ENCODE assay signal across 9 cellular contexts in genomic region chr11:128905345-128906184, GRCh38. TPM values are rescaled to one million over a fixed set of nuclear protein-coding genes. Genes with fewer than 3 reads are reported as not detected.
A peak's percentile ranks its signal among the peaks of the same experiment; 100 is the strongest.
DNase-seq lines count a peak whose midpoint lies in the region; ATAC-seq, FAIRE-seq and TF ChIP-seq lines count a peak whose summit lies in the region.
"Had no signal": no experiment of that assay in that cellular context is flagged by ENCODE, and none has a peak within 500 bp of the region (broad histone marks: within the 10 kb centered on the region; RNA-seq: fewer than 3 reads in every experiment).

No MANE protein-coding gene starts in this region.

- H3K9ac ChIP-seq in BLaER1 (no peak overlapping the region), astrocyte (ENCODE audit: low read length) (peak overlapping the region; percentile 52), iPS-15b (ENCODE audit: low read depth, low read length) (no peak overlapping the region), smooth muscle cell (ENCODE audit: low read depth) (no peak overlapping the region)

- peaks cover 2% of the 10 kb centered on the region for H3K36me3 Mint-ChIP-seq in astrocyte (ENCODE audit: low read depth, unreplicated experiment)

- H3K27me3 ChIP-seq in BLaER1 (no peaks in the 10 kb centered on the region), astrocyte (ENCODE audit: insufficient read depth, low read length) (no peaks in the 10 kb centered on the region), iPS-15b (ENCODE audit: control insufficient read depth, insufficient read depth, low read length) (peaks cover 73% of the 10 kb centered on the region), smooth muscle cell (ENCODE audit: low read depth) (peaks cover 27% of the 10 kb centered on the region)

- H3K4me3 Mint-ChIP-seq in astrocyte (ENCODE audit: unreplicated experiment) = peak overlapping the region; percentile 77

- ATAC-seq in GM19025 (IDR thresholded peaks at IDR 0.05; ENCODE audit: low read depth, unreplicated experiment) (peak; percentile 30), HG03571 (IDR thresholded peaks at IDR 0.05; ENCODE audit: unreplicated experiment) (peak; percentile 43)

- no peaks in the 10 kb centered on the region for H3K36me3 ChIP-seq in BLaER1
- H3K36me3 ChIP-seq in astrocyte (ENCODE audit: insufficient read depth, low read length) = no peaks in the 10 kb centered on the region
- no peaks in the 10 kb centered on the region for H3K36me3 ChIP-seq in iPS-15b (ENCODE audit: control insufficient read depth, insufficient read depth, low read length)
- no peaks in the 10 kb centered on the region for H3K36me3 ChIP-seq in smooth muscle cell (ENCODE audit: low read depth)

- H4K20me1 ChIP-seq in BLaER1 (no peaks in the 10 kb centered on the region), astrocyte (ENCODE audit: insufficient read depth, low read length) (no peaks in the 10 kb centered on the region), smooth muscle cell (ENCODE audit: low read depth) (no peaks in the 10 kb centered on the region)

- H2AFZ ChIP-seq in astrocyte (ENCODE audit: low read depth, low read length) (peak overlapping the region; percentile 53), smooth muscle cell (ENCODE audit: low read depth) (peak overlapping the region; percentile 79)

- H3K4me1 ChIP-seq in BLaER1 = peaks cover 76% of the 10 kb centered on the region
- H3K4me1 ChIP-seq in astrocyte (ENCODE audit: insufficient read depth, low read length) = peaks cover 37% of the 10 kb centered on the region
- H3K4me1 ChIP-seq in iPS-15b (ENCODE audit: control insufficient read depth, insufficient read depth, low read length) = peaks cover 21% of the 10 kb centered on the region
- H3K4me1 ChIP-seq in smooth muscle cell (ENCODE audit: low read depth) = peaks cover 34% of the 10 kb centered on the region

- peak overlapping the region; percentile 66 for H3K27ac Mint-ChIP-seq in astrocyte (ENCODE audit: unreplicated experiment)

- peaks cover 13% of the 10 kb centered on the region for H3F3A ChIP-seq in smooth muscle cell (ENCODE audit: low read depth)

- H3K9me3 ChIP-seq in BLaER1 = no peaks in the 10 kb centered on the region
- no peaks in the 10 kb centered on the region for H3K9me3 ChIP-seq in astrocyte (ENCODE audit: insufficient read depth, low read depth, low read length)
- H3K9me3 ChIP-seq in iPS-15b (ENCODE audit: control insufficient read depth, insufficient read depth, low read length) = no peaks in the 10 kb centered on the region
- no peaks in the 10 kb centered on the region for H3K9me3 ChIP-seq in smooth muscle cell (replicated peaks; ENCODE audit: low read depth)

- H3K9me3 Mint-ChIP-seq in astrocyte (ENCODE audit: unreplicated experiment) = no peaks in the 10 kb centered on the region

- no peak for FAIRE-seq in astrocyte (lab: Jason Lieb, UNC)

- WGBS in smooth muscle cell (ENCODE audit: low lambda C conversion rate) = 3% methylated on average over 25 of the region's 45 CpGs

- H3K4me3 ChIP-seq in BLaER1 (peak overlapping the region; percentile 65), astrocyte (ENCODE audit: insufficient read depth, low read depth, low read length) (peak overlapping the region; percentile 37), iPS-15b (ENCODE audit: low read depth, low read length) (peak overlapping the region; percentile 70), smooth muscle cell (peak overlapping the region; percentile 57)

- POLR2A ChIA-PET in RWPE1 (lab: Yijun Ruan, JAX; ENCODE audit: low non-redundant PET) = interaction anchor here (0.6 kb wide), 1 partner anchor 713 kb away, joined by 3 read pairs; no protein-coding TSS in a partner anchor

- H3K27ac ChIP-seq in BLaER1 (no peak overlapping the region), RWPE1 (peak overlapping the region; percentile 99), astrocyte (ENCODE audit: low read depth, low read length) (no peak overlapping the region), smooth muscle cell (ENCODE audit: low read depth) (no peak overlapping the region)

- H3K4me2 ChIP-seq in BLaER1 (peak overlapping the region; percentile 78), astrocyte (ENCODE audit: low read length) (peak overlapping the region; percentile 82), smooth muscle cell (peak overlapping the region; percentile 93)

- CTCF ChIA-PET in RWPE1 (lab: Yijun Ruan, JAX) = interaction anchor here (0.7 to 1.3 kb wide), 6 partner anchors 14 to 51 kb away, joined by 3 to 5 read pairs (median 3); no protein-coding TSS in a partner anchor

- no peaks in the 10 kb centered on the region for H3K79me2 ChIP-seq in astrocyte (ENCODE audit: insufficient read depth, low read length)
- H3K79me2 ChIP-seq in smooth muscle cell (ENCODE audit: low read depth) = no peaks in the 10 kb centered on the region

- no peak; the same call in 1 of the 2 replicates for TF ChIP-seq CTCF in RWPE1 (conservative IDR thresholded peaks at IDR 0.05; ENCODE audit: low read depth)
- peak; percentile 18 for TF ChIP-seq CTCF in astrocyte (IDR thresholded peaks at IDR 0.05; ENCODE audit: insufficient read depth, low read depth, low read length)
- TF ChIP-seq CTCF in smooth muscle cell (IDR thresholded peaks at IDR 0.05; ENCODE audit: borderline replicate concordance, insufficient read depth, poor library complexity, severe bottlenecking) = peak; percentile 44

- DNase-seq in RWPE1 (ENCODE audit: low spot score) = peak; percentile 67
- no peak for DNase-seq in astrocyte (ENCODE audit: low read depth)
- no peak for DNase-seq in smooth muscle cell (lab: John Stamatoyannopoulos, UW; ENCODE audit: unreplicated experiment)
- DNase-seq in dedifferentiated amniotic fluid mesenchymal stem cell (ENCODE audit: extremely low spot score) = no peak

- H3K4me1 Mint-ChIP-seq in astrocyte (ENCODE audit: low read depth, unreplicated experiment) = peaks cover 58% of the 10 kb centered on the region

- peaks cover 7% of the 10 kb centered on the region for H3K27me3 Mint-ChIP-seq in astrocyte (ENCODE audit: low read depth, unreplicated experiment)

RNA-seq across cellular contexts. Expression of gene KCNJ5, which starts 14.4 kb away (rescaled TPM):
- total RNA-seq in astrocyte (1.4 TPM in 2 replicates), smooth muscle cell (not detected in 2 replicates)
- polyA plus RNA-seq in smooth muscle cell = 0.05 and 0.11 TPM in 2 replicates
- total RNA-seq: T-helper 1 cell treated with Interleukin-12 subunit alpha and Interleukin-12 subunit beta and Interleukin-4 antibody, amounts not matched to agents 30 ng/mL and 1 ng/mL, for 36 hours had no signal

RNA-seq across cellular contexts. Expression of gene TP53AIP1, which starts 37.1 kb away (rescaled TPM):
- 0.20 TPM in 1 of 2 replicates, not detected in the other for total RNA-seq in astrocyte
- 0.81 and 1.0 TPM in 2 replicates for total RNA-seq in smooth muscle cell
- polyA plus RNA-seq in smooth muscle cell = 0.38 and 0.69 TPM in 2 replicates
- total RNA-seq: T-helper 1 cell treated with Interleukin-12 subunit alpha and Interleukin-12 subunit beta and Interleukin-4 antibody, amounts not matched to agents 30 ng/mL and 1 ng/mL, for 36 hours had no signal

RNA-seq across cellular contexts. Expression of gene KCNJ1, which starts 38.5 kb away (rescaled TPM):
- 0.14 TPM in 1 of 2 replicates, not detected in the other for total RNA-seq in astrocyte
- 0.99 TPM in 1 of 2 replicates, not detected in the other for total RNA-seq in smooth muscle cell
- 0.35 TPM in 1 of 2 replicates, not detected in the other for polyA plus RNA-seq in smooth muscle cell
- total RNA-seq: T-helper 1 cell treated with Interleukin-12 subunit alpha and Interleukin-12 subunit beta and Interleukin-4 antibody, amounts not matched to agents 30 ng/mL and 1 ng/mL, for 36 hours had no signal
